13 cellular contexts compared by ENCODE assay signal in the genomic region with DNA sequence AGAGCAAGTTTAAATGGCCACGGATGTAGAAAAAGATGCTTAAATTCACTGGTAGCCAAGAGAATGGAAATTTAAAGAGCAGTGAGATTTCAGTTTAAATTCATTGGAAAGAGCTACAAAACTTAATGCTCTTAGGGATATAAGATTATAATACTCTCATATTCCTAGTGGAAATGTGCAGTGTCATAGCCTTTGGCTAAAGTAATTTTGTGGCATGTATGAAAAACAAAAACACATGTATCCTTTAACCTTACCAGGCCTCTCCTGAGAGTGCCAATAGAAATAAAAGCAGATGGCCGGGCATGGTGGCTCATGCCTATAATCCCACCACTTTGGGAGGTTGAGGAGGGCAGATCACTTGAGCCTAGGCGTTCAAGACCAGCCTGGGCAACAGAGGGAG.
DNase-seq lines count a peak whose midpoint lies in the region; TF ChIP-seq lines count a peak whose summit lies in the region.
"Had no signal": no experiment of that assay in that cellular context is flagged by ENCODE, and none has a peak within 500 bp of the region (broad histone marks: within the 10 kb centered on the region; RNA-seq: fewer than 3 reads in every experiment).

No MANE protein-coding gene starts in this region.

- no peak overlapping the region for H3K9ac ChIP-seq in adipocyte (ENCODE audit: low read length)

- H3K36me3 ChIP-seq in adipocyte (ENCODE audit: control insufficient read depth, insufficient read depth, low read length, severe bottlenecking), result no peaks in the 10 kb centered on the region

- no peaks in the 10 kb centered on the region for H3K9me3 ChIP-seq in adipocyte (ENCODE audit: control insufficient read depth, low read length)
- H3K9me3 ChIP-seq: Caco-2 had no signal

- peak; percentile 69 for DNase-seq in RPMI7951 (ENCODE audit: low read depth)
- DNase-seq in adipocyte (ENCODE audit: low read depth), result peak; percentile 63
- peak; percentile 6 for DNase-seq in fibroblast of mammary gland (ENCODE audit: low read depth)
- DNase-seq in stromal cell of bone marrow (ENCODE audit: low read depth), result peak; percentile 3
- no peak for DNase-seq in AG08395 (ENCODE audit: low spot score)
- no peak for DNase-seq in GF-D8 (lab: John Stamatoyannopoulos, UW)
- DNase-seq: ACHN; AML-193; Caco-2; CD4-positive, alpha-beta T cell; GDM1; HCEC 1CT had no signal

- H3K27me3 ChIP-seq in adipocyte (replicated peaks; ENCODE audit: control insufficient read depth, insufficient read depth, low read length), result no peaks in the 10 kb centered on the region

- H3K4me3 ChIP-seq in adipocyte (ENCODE audit: low read length) (no peak overlapping the region), fibroblast of mammary gland (ENCODE audit: control insufficient read depth, low read depth, low read length) (no peak overlapping the region)
- H3K4me3 ChIP-seq: GM23338 had no signal

- no peak for TF ChIP-seq CTCF in fibroblast of mammary gland (conservative IDR thresholded peaks at IDR 0.05; ENCODE audit: control insufficient read depth, insufficient read depth, low read depth, low read length)

- no peaks in the 10 kb centered on the region for H3K4me1 ChIP-seq in adipocyte (ENCODE audit: control insufficient read depth, insufficient read depth, low read length)
- H3K4me1 ChIP-seq: Caco-2 had no signal

Comparison
In these comparisons a context has a peak if more than half of its experiments do, and no peak if none do; other contexts are left out.
1. DNase-seq: peak in RPMI7951 (single experiment), adipocyte (single experiment), fibroblast of mammary gland (single experiment) and stromal cell of bone marrow (single experiment); none in AG08395 (single experiment) and GF-D8 (single experiment).